In genomic region chr10:4532467-4532866, GRCh38 we compare ENCODE assay signal across 13 cellular contexts.
DNase-seq lines count a peak whose midpoint lies in the region; ATAC-seq and TF ChIP-seq lines count a peak whose summit lies in the region.
"Had no signal": no experiment of that assay in that cellular context is flagged by ENCODE, and none has a peak within 500 bp of the region (broad histone marks: within the 10 kb centered on the region; RNA-seq: fewer than 3 reads in every experiment).

No MANE protein-coding gene starts in this region.

- TF ChIP-seq CTCF in HEK293 (tag by site-specific recombination; IDR thresholded peaks at IDR 0.05), result no peak
- no peak for TF ChIP-seq CTCF in astrocyte of the spinal cord (IDR thresholded peaks at IDR 0.05; ENCODE audit: low read depth, low read length)
- no peak for TF ChIP-seq CTCF in foreskin fibroblast (IDR thresholded peaks at IDR 0.05; ENCODE audit: low read depth, low read length)
- TF ChIP-seq CTCF in tibial artery (IDR thresholded peaks at IDR 0.05), result no peak
- no peak for TF ChIP-seq CTCF in chondrocyte (IDR thresholded peaks at IDR 0.05)
- no peak for TF ChIP-seq CTCF in progenitor cell of endocrine pancreas (IDR thresholded peaks at IDR 0.05; ENCODE audit: unreplicated experiment)

- H3K27ac Mint-ChIP-seq in chondrocyte (ENCODE audit: unreplicated experiment) (no peak overlapping the region), progenitor cell of endocrine pancreas (no peak overlapping the region)
- H3K27ac Mint-ChIP-seq: CD4-positive, alpha-beta memory T cell had no signal

- intact Hi-C loops in tibial artery (cut with DNase I; ENCODE audit: low total_unique reads), result no loop called here

- POLR2A ChIA-PET in HEK293 (lab: Yijun Ruan, JAX), result no interaction called here

- no peaks in the 10 kb centered on the region for H3K9me3 ChIP-seq in HEK293 (ENCODE audit: control insufficient read depth, insufficient read depth, low read depth, low read length)
- H3K9me3 ChIP-seq in tibial artery, result no peaks in the 10 kb centered on the region
- H3K9me3 ChIP-seq: body of pancreas had no signal

- H3K4me1 ChIP-seq in HEK293 (ENCODE audit: control insufficient read depth, insufficient read depth, low read length), result no peaks in the 10 kb centered on the region
- H3K4me1 ChIP-seq in tibial artery, result peaks cover 0 to 12% (median 0%) of the 10 kb centered on the region in 4 donors
- H3K4me1 ChIP-seq: body of pancreas had no signal

- H3K9me3 Mint-ChIP-seq in chondrocyte (ENCODE audit: low read depth) (peaks cover 17% of the 10 kb centered on the region), progenitor cell of endocrine pancreas (ENCODE audit: low read depth) (peaks cover 14% of the 10 kb centered on the region)

- H3K4me3 ChIP-seq in HEK293 (ENCODE audit: low read depth, low read length) (no peak overlapping the region), astrocyte of the spinal cord (ENCODE audit: low read depth, low read length) (no peak overlapping the region), foreskin fibroblast (ENCODE audit: low read depth in 1 of 2, low read length in 2 of 2) (no peak overlapping the region), tibial artery (no peak overlapping the region)
- H3K4me3 ChIP-seq: body of pancreas had no signal

- in situ Hi-C loops in astrocyte of the spinal cord (cut with HindIII; ENCODE audit: low sequenced_read_pairs) (no loop called here), KBM-7 (cut with MboI; ENCODE audit: low pct_unique_long_range_greater_than_20kb, low sequenced_read_pairs) (no loop called here)

- no peak overlapping the region for H3K27ac ChIP-seq in HEK293 (ENCODE audit: extremely low read depth, low read depth, low read length)
- peak overlapping the region; percentile 49 to 51 for H3K27ac ChIP-seq in tibial artery
- H3K27ac ChIP-seq: body of pancreas had no signal

- no peaks in the 10 kb centered on the region for H3K36me3 ChIP-seq in HEK293 (ENCODE audit: control insufficient read depth in 2 of 2, insufficient read depth in 1 of 2, low read length in 2 of 2)
- H3K36me3 ChIP-seq in tibial artery, result no peaks in the 10 kb centered on the region

- H3K4me1 Mint-ChIP-seq in chondrocyte (ENCODE audit: low read depth), result peaks cover 3% of the 10 kb centered on the region
- H3K4me1 Mint-ChIP-seq in progenitor cell of endocrine pancreas (ENCODE audit: low read depth), result no peaks in the 10 kb centered on the region

- H3K27me3 ChIP-seq in tibial artery, result no peaks in the 10 kb centered on the region
- H3K27me3 ChIP-seq: body of pancreas had no signal

- peak; percentile 50 for DNase-seq in astrocyte of the spinal cord (ENCODE audit: low read depth, low spot score)
- peak; percentile 71 to 84 for DNase-seq in foreskin fibroblast
- no peak for DNase-seq in tibial artery
- DNase-seq in KBM-7, result no peak
- DNase-seq in chondrocyte (ENCODE audit: low spot score), result no peak
- no peak for DNase-seq in progenitor cell of endocrine pancreas (ENCODE audit: low spot score, unreplicated experiment)
- DNase-seq: activated T-cell treated with anti-CD3 and anti-CD28 coated beads, Interleukin-2, amount 50 U/mL, for 1 hour; body of pancreas; CD4-positive, alpha-beta memory T cell; NCI-H2107; NK-92 treated with Interleukin-12 subunit alpha and Interleukin-12 subunit beta, amount 100 ng/mL, for 24 hours had no signal

- ATAC-seq in HG02981 (IDR thresholded peaks at IDR 0.05; ENCODE audit: unreplicated experiment), result no peak
- ATAC-seq: body of pancreas had no signal

- peaks cover 2% of the 10 kb centered on the region for H3K36me3 Mint-ChIP-seq in chondrocyte (ENCODE audit: low read depth)
- H3K36me3 Mint-ChIP-seq in progenitor cell of endocrine pancreas (ENCODE audit: insufficient read depth), result no peaks in the 10 kb centered on the region
- H3K36me3 Mint-ChIP-seq: CD4-positive, alpha-beta memory T cell had no signal

- no peaks in the 10 kb centered on the region for H3K27me3 Mint-ChIP-seq in chondrocyte (ENCODE audit: low read depth)
- H3K27me3 Mint-ChIP-seq in progenitor cell of endocrine pancreas, result no peaks in the 10 kb centered on the region

- H3K4me3 Mint-ChIP-seq in chondrocyte (ENCODE audit: unreplicated experiment) (no peak overlapping the region), progenitor cell of endocrine pancreas (ENCODE audit: low read depth) (no peak overlapping the region)
- H3K4me3 Mint-ChIP-seq: CD4-positive, alpha-beta memory T cell had no signal

- CTCF ChIA-PET in HEK293 (lab: Yijun Ruan, JAX), result interaction anchor here (0.6 kb wide), 1 partner anchor 124 kb away, joined by 4 read pairs; no protein-coding TSS in a partner anchor

TF ChIP-seq in HEK293, 187 proteins besides CTCF, POLR2A, EP300 and RAD21:
- TF ChIP-seq KLF16 (tag by site-specific recombination; IDR thresholded peaks at IDR 0.05) (no peak), PRDM1 (tag by site-specific recombination; IDR thresholded peaks at IDR 0.05) (0 out of 2 replicates have a peak, but pooled peaks have one; percentile 12)

Comparison
In these comparisons a context has a peak if more than half of its experiments do, and no peak if none do; other contexts are left out.
1. DNase-seq: peak in astrocyte of the spinal cord (single experiment) and foreskin fibroblast (2 of 2); none in tibial artery (0 of 2), KBM-7 (single experiment), chondrocyte (single experiment) and progenitor cell of endocrine pancreas (single experiment).